ENCODE assay signal across 8 cellular contexts in the genomic region with DNA sequence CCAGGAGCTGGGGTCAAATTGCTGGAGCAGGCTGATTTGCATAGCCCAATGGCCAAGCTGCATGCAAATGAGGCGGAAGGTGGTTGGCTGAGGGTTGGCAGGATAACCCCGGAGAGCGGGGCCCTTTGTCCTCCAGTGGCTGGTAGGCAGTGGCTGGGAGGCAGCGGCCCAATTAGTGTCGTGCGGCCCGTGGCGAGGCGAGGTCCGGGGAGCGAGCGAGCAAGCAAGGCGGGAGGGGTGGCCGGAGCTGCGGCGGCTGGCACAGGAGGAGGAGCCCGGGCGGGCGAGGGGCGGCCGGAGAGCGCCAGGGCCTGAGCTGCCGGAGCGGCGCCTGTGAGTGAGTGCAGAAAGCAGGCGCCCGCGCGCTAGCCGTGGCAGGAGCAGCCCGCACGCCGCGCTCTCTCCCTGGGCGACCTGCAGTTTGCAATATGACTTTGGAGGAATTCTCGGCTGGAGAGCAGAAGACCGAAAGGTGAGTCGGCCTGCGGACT. TPM values are rescaled to one million over a fixed set of nuclear protein-coding genes. Genes with fewer than 3 reads are reported as not detected.
DNase-seq lines count a peak whose midpoint lies in the region; ATAC-seq and TF ChIP-seq lines count a peak whose summit lies in the region.

A gene with protein sequence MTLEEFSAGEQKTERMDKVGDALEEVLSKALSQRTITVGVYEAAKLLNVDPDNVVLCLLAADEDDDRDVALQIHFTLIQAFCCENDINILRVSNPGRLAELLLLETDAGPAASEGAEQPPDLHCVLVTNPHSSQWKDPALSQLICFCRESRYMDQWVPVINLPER (plus strand): TSS at position 135 of the 491 bp plus-strand sequence. CDS start 294 bp downstream, at position 429.

- TF ChIP-seq POLR2A in GM19193 (IDR thresholded peaks at IDR 0.05; ENCODE audit: extremely low read depth, insufficient read depth, insufficient read length) = peak; percentile 100

- no peaks in the 10 kb centered on the region for H3K27me3 Mint-ChIP-seq in chondrocyte (ENCODE audit: low read depth)

- H3K4me1 Mint-ChIP-seq in chondrocyte (ENCODE audit: low read depth) = peaks cover 49% of the 10 kb centered on the region

- peak; percentile 90 for ATAC-seq in HG03439 (IDR thresholded peaks at IDR 0.05; ENCODE audit: unreplicated experiment)

- peak within 1 kb of the TSS; percentile 99 for H3K27ac Mint-ChIP-seq in chondrocyte (ENCODE audit: unreplicated experiment)

- peak within 1 kb of the TSS; percentile 92 for H3K4me3 Mint-ChIP-seq in chondrocyte (ENCODE audit: unreplicated experiment)

- peaks cover 19% of the 10 kb centered on the region for H3K36me3 Mint-ChIP-seq in chondrocyte (ENCODE audit: low read depth)

- peak; percentile 95 to 97 for DNase-seq in AML-193 (lab: John Stamatoyannopoulos, UW)
- DNase-seq in NCI-H510A treated with DMSO at 0.1 percent for 48 hours (lab: John Stamatoyannopoulos, UW) = peak; percentile 99
- peak; percentile 85 for DNase-seq in activated CD4-positive, alpha-beta T cell treated with anti-CD3 and anti-CD28 coated beads for 24 hours (ENCODE audit: low read depth in 2 of 2)
- peak; percentile 100 for DNase-seq in chondrocyte (ENCODE audit: low spot score)
- DNase-seq in kidney glomerular epithelial cell (lab: John Stamatoyannopoulos, UW) = peak; percentile 96
- peak; percentile 71 to 81 for DNase-seq in stimulated activated CD4-positive, alpha-beta T cell treated with anti-CD3 and anti-CD28 coated beads, Interleukin-1b, Interleukin-23, amount 100 ng/mL, for 1 hour (ENCODE audit: low read depth in 2 of 2)

- H3K9me3 Mint-ChIP-seq in chondrocyte (ENCODE audit: low read depth) = no peaks in the 10 kb centered on the region

- no peak for TF ChIP-seq CTCF in chondrocyte (IDR thresholded peaks at IDR 0.05)

RNA-seq across cellular contexts. Expression of the gene that starts here (rescaled TPM):
- total RNA-seq in chondrocyte = 49.1 to 92.3 TPM (median 89.4 TPM) in 3 replicates

Comparison
In these comparisons a context has a peak if more than half of its experiments do, and no peak if none do; other contexts are left out.
1. Peak in every context shown above with its lines: DNase-seq and ATAC-seq.